In genomic region chr11:28566643-28567042, GRCh38 we compare ENCODE assay signal across 8 cellular contexts.
A peak's percentile ranks its signal among the peaks of the same experiment; 100 is the strongest.
DNase-seq lines count a peak whose midpoint lies in the region; ATAC-seq and TF ChIP-seq lines count a peak whose summit lies in the region.

No MANE protein-coding gene starts in this region.

- peak overlapping the region; percentile 84 for H3K27ac Mint-ChIP-seq in endodermal cell
- no peak overlapping the region for H3K27ac Mint-ChIP-seq in CD8-positive, alpha-beta T cell
- no peak overlapping the region for H3K27ac Mint-ChIP-seq in activated T-helper 17 cell treated with anti-CD3 and anti-CD28 coated beads, Interleukin-2, amount 50 U/mL, for 72 hours

- intact Hi-C loops in CD8-positive, alpha-beta T cell (cut with DNase I, micrococcal nuclease): no loop called here

- DNase-seq in AG08396 (ENCODE audit: low spot score) (peak; percentile 91), NCI-H460 (ENCODE audit: extremely low read depth, low read depth) (peak; percentile 99), endodermal cell (peak; percentile 95), lung (ENCODE audit: low spot score) (peak; percentile 29), NCI-H1930 (lab: John Stamatoyannopoulos, UW) (no peak)
- no peak for DNase-seq in CD8-positive, alpha-beta T cell

- WGBS in endodermal cell (ENCODE audit: insufficient coverage in 1 of 2, insufficient read length in 1 of 2), 2 experiments: 1 to 3% methylated on average over 9 to 13 of the region's 13 CpGs
- 5 to 6% methylated on average over 13 of the region's 13 CpGs for WGBS in lung, 2 donors
- WGBS in urinary bladder: 1% methylated on average over 13 of the region's 13 CpGs

- H3K4me1 Mint-ChIP-seq in endodermal cell: peaks cover 10% of the 10 kb centered on the region
- no peaks in the 10 kb centered on the region for H3K4me1 Mint-ChIP-seq in CD8-positive, alpha-beta T cell (ENCODE audit: low read depth)
- H3K4me1 Mint-ChIP-seq in activated T-helper 17 cell treated with anti-CD3 and anti-CD28 coated beads, Interleukin-2, amount 50 U/mL, for 72 hours: no peaks in the 10 kb centered on the region

- H3K4me1 ChIP-seq in endodermal cell (ENCODE audit: control insufficient read depth, insufficient read depth, low read length) (no peaks in the 10 kb centered on the region), lung (ENCODE audit: control insufficient read depth in 2 of 2, insufficient read depth in 2 of 2, low read length in 2 of 2) (no peaks in the 10 kb centered on the region), urinary bladder (ENCODE audit: insufficient read depth) (no peaks in the 10 kb centered on the region)
- no peaks in the 10 kb centered on the region for H3K4me1 ChIP-seq in CD8-positive, alpha-beta T cell (ENCODE audit: insufficient read depth, low read length)

- peak overlapping the region; percentile 46 for H3K4me3 Mint-ChIP-seq in endodermal cell
- H3K4me3 Mint-ChIP-seq in CD8-positive, alpha-beta T cell: no peak overlapping the region
- no peak overlapping the region for H3K4me3 Mint-ChIP-seq in activated T-helper 17 cell treated with anti-CD3 and anti-CD28 coated beads, Interleukin-2, amount 50 U/mL, for 72 hours

- no peak overlapping the region for H3K9ac ChIP-seq in endodermal cell (ENCODE audit: extremely low read depth, low read length, poor library complexity, severe bottlenecking)

- no peaks in the 10 kb centered on the region for H3K36me3 ChIP-seq in endodermal cell (ENCODE audit: control insufficient read depth, insufficient read depth, low read length)
- H3K36me3 ChIP-seq in lung (ENCODE audit: control insufficient read depth in 2 of 2, insufficient read depth in 2 of 2, low read length in 2 of 2): no peaks in the 10 kb centered on the region
- peaks cover 1% of the 10 kb centered on the region for H3K36me3 ChIP-seq in urinary bladder (ENCODE audit: insufficient read depth)
- H3K36me3 ChIP-seq in CD8-positive, alpha-beta T cell (ENCODE audit: insufficient read depth, low read length): no peaks in the 10 kb centered on the region

- H3K9me3 ChIP-seq in endodermal cell (ENCODE audit: control insufficient read depth, low read length) (no peaks in the 10 kb centered on the region), lung (ENCODE audit: control insufficient read depth in 2 of 2, insufficient read depth in 1 of 2, low read length in 1 of 2) (no peaks in the 10 kb centered on the region)
- H3K9me3 ChIP-seq in CD8-positive, alpha-beta T cell (ENCODE audit: low read length): no peaks in the 10 kb centered on the region

- H3K27me3 ChIP-seq in endodermal cell (ENCODE audit: control insufficient read depth, insufficient read depth, low read length, poor library complexity, severe bottlenecking): peaks cover 92% of the 10 kb centered on the region
- no peaks in the 10 kb centered on the region for H3K27me3 ChIP-seq in lung (ENCODE audit: control insufficient read depth, insufficient read depth)
- H3K27me3 ChIP-seq in CD8-positive, alpha-beta T cell (ENCODE audit: insufficient read depth, low read length): no peaks in the 10 kb centered on the region

- H3K27me3 Mint-ChIP-seq in endodermal cell (ENCODE audit: insufficient read depth): peaks cover 87% of the 10 kb centered on the region
- H3K27me3 Mint-ChIP-seq in CD8-positive, alpha-beta T cell (ENCODE audit: low read depth): no peaks in the 10 kb centered on the region
- no peaks in the 10 kb centered on the region for H3K27me3 Mint-ChIP-seq in activated T-helper 17 cell treated with anti-CD3 and anti-CD28 coated beads, Interleukin-2, amount 50 U/mL, for 72 hours

- CTCF ChIA-PET in CD8-positive, alpha-beta T cell (lab: Charles Lee): interaction anchor here (0.8 to 1.4 kb wide), 2 partner anchors 11 to 29 kb away, joined by 3 read pairs; no protein-coding TSS in a partner anchor

- no peaks in the 10 kb centered on the region for H3K36me3 Mint-ChIP-seq in endodermal cell (ENCODE audit: low read depth)
- no peaks in the 10 kb centered on the region for H3K36me3 Mint-ChIP-seq in CD8-positive, alpha-beta T cell
- H3K36me3 Mint-ChIP-seq in activated T-helper 17 cell treated with anti-CD3 and anti-CD28 coated beads, Interleukin-2, amount 50 U/mL, for 72 hours (ENCODE audit: low read depth): no peaks in the 10 kb centered on the region

- POLR2A ChIA-PET in CD8-positive, alpha-beta T cell (lab: Charles Lee): no interaction called here

- no peaks in the 10 kb centered on the region for H3K9me3 Mint-ChIP-seq in endodermal cell
- peaks cover 2% of the 10 kb centered on the region for H3K9me3 Mint-ChIP-seq in CD8-positive, alpha-beta T cell
- H3K9me3 Mint-ChIP-seq in activated T-helper 17 cell treated with anti-CD3 and anti-CD28 coated beads, Interleukin-2, amount 50 U/mL, for 72 hours: no peaks in the 10 kb centered on the region

- H3K27ac ChIP-seq in endodermal cell (ENCODE audit: low read depth, low read length): no peak overlapping the region
- H3K27ac ChIP-seq in lung (ENCODE audit: low read depth in 1 of 2, low read length in 1 of 2): peak overlapping the region in 1 of 2 donors; percentile 65
- peak overlapping the region; percentile 38 for H3K27ac ChIP-seq in urinary bladder (ENCODE audit: low read depth)
- no peak overlapping the region for H3K27ac ChIP-seq in CD8-positive, alpha-beta T cell (ENCODE audit: low read depth, low read length)

- H3K4me3 ChIP-seq in endodermal cell (ENCODE audit: low read length): peak overlapping the region; percentile 73
- no peak overlapping the region for H3K4me3 ChIP-seq in lung
- no peak overlapping the region for H3K4me3 ChIP-seq in urinary bladder (ENCODE audit: low read depth, low read length)
- no peak overlapping the region for H3K4me3 ChIP-seq in CD8-positive, alpha-beta T cell (ENCODE audit: low read depth, low read length)

- peak; percentile 83 for ATAC-seq in lung (ENCODE audit: insufficient read depth, low FRiP score)
- no peak for ATAC-seq in CD8-positive, alpha-beta T cell
- ATAC-seq in activated T-helper 17 cell treated with anti-CD3 and anti-CD28 coated beads, Interleukin-2, amount 50 U/mL, for 72 hours (replicated peaks): no peak

- TF ChIP-seq CTCF in endodermal cell (conservative IDR thresholded peaks at IDR 0.05) (no peak), lung (IDR thresholded peaks at IDR 0.05; ENCODE audit: control extremely low read depth, extremely low read depth) (no peak)
- TF ChIP-seq CTCF in CD8-positive, alpha-beta T cell (IDR thresholded peaks at IDR 0.05): no peak

Comparison
In these comparisons a context has a peak if more than half of its experiments do, and no peak if none do; other contexts are left out.
1. DNase-seq: peak in AG08396 (single experiment), NCI-H460 (single experiment), endodermal cell (single experiment) and lung (single experiment); none in CD8-positive, alpha-beta T cell (0 of 7) and NCI-H1930 (0 of 2).